ENCODE assay signal across 4 cellular contexts in genomic region chr19:46435689-46436088, GRCh38.
TF ChIP-seq lines count a peak whose summit lies in the region.

No MANE protein-coding gene starts in this region.

TF ChIP-seq in HEK293, 187 proteins besides CTCF, POLR2A, EP300 and RAD21:
- TF ChIP-seq ZNF121 (tag by site-specific recombination; IDR thresholded peaks at IDR 0.05) (peak; percentile 76), ZNF768 (tag by site-specific recombination; IDR thresholded peaks at IDR 0.05) (peak; percentile 57; the same call in 1 of the 2 replicates)

TF ChIP-seq in HEK293T, 16 proteins besides CTCF, POLR2A, EP300 and RAD21:
- TF ChIP-seq ZNF384 (IDR thresholded peaks at IDR 0.05): peak; percentile 31; the same call in 1 of the 2 replicates
TF ChIP-seq in HEK293T: peak in this region for 1; not testable (repeated sequence) for 15.

TF ChIP-seq in K562, 482 proteins besides CTCF, POLR2A, EP300 and RAD21:
- TF ChIP-seq RBM25 (IDR thresholded peaks at IDR 0.05; ENCODE audit: low read depth, low read length, severe bottlenecking) (peak; percentile 62), ZFP36 (IDR thresholded peaks at IDR 0.05; ENCODE audit: low read depth, low read length, partially characterized antibody) (peak; percentile 36), KDM1A (IDR thresholded peaks at IDR 0.05) (0 out of 4 replicates have a peak, but pooled peaks of 1 of the 2 experiments have one; percentile 17), ZNF121 (CRISPR knock-in tag; conservative IDR thresholded peaks at IDR 0.05) (peak; percentile 61), BCOR (IDR thresholded peaks at IDR 0.05) (peak; percentile 62; the same call in 1 of the 2 replicates)

TF ChIP-seq in HepG2, 621 proteins besides CTCF, POLR2A, EP300 and RAD21:
- TF ChIP-seq ZNF768 (CRISPR knock-in tag; IDR thresholded peaks at IDR 0.05): peak; percentile 65
TF ChIP-seq in HepG2: peak in this region for 1; not testable (repeated sequence) for 620.
